ENCODE assay signal across 8 cellular contexts in the genomic region with DNA sequence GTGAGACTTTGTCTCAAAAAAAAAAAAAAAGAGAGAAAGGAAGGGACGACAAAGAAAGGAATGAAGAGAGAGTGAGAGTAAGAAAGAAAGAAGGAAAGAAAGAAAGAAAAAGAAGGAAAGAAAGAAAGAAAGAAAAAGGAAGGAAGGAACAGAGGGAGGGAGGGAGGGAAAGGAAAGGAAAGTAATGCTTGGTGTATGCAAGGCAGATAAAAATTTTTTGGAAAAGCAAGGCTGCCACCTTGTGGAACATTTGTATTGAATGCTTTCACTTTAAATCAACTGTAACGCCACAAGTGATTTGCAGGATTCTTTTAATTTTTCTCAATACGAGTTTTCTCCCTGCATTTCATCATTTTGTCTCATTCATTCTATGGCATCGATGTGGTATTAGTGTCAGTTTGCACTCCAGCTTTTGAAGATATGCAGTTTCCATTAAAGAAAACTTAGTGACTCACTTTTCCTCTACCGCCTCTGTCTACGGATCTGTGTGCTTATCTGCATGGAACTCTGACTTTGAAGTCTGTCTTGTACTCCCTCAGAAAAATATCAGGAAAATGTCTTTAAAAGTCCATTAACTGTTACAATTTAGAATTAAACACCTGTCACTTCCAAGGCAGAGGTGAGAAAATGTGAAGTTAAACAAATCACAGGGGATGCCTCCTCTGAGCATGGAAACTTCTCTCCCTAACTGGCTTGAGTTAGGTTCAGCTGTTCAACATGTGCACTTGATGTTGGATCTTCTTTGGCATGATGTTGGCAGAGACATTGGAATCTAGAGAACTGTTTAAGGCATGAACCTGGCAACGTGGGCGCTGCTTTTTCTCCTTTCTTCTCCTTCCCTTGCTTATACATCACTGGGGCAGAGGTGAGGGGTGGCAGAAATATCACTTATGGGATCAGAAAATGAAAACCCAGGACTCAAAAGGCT. TPM values are rescaled to one million over a fixed set of nuclear protein-coding genes. Genes with fewer than 3 reads are reported as not detected.
A peak's percentile ranks its signal among the peaks of the same experiment; 100 is the strongest.
DNase-seq lines count a peak whose midpoint lies in the region; ATAC-seq, FAIRE-seq and TF ChIP-seq lines count a peak whose summit lies in the region.

No MANE protein-coding gene starts in this region.

- peaks cover 8% of the 10 kb centered on the region for H3K4me1 Mint-ChIP-seq in activated naive CD4-positive, alpha-beta T cell treated with anti-CD3 and anti-CD28 coated beads for 36 hours (ENCODE audit: low read depth)

- H3K9me3 ChIP-seq in pancreas, result no peaks in the 10 kb centered on the region

- peak; percentile 32 for FAIRE-seq in pancreas (lab: Jason Lieb, UNC)

- H3K9me3 Mint-ChIP-seq in activated naive CD4-positive, alpha-beta T cell treated with anti-CD3 and anti-CD28 coated beads for 36 hours, result no peaks in the 10 kb centered on the region

- H3K27me3 ChIP-seq in pancreas, result no peaks in the 10 kb centered on the region

- H3K27me3 Mint-ChIP-seq in activated naive CD4-positive, alpha-beta T cell treated with anti-CD3 and anti-CD28 coated beads for 36 hours (ENCODE audit: low read depth), result no peaks in the 10 kb centered on the region

- 13 to 15% methylated on average over 8 of the region's 8 CpGs for WGBS in pancreas, 2 donors

- no peak overlapping the region for H3K27ac Mint-ChIP-seq in activated naive CD4-positive, alpha-beta T cell treated with anti-CD3 and anti-CD28 coated beads for 36 hours

- no peak overlapping the region for H3K27ac ChIP-seq in pancreas

- peak; percentile 12 to 46 (median 41) for TF ChIP-seq CTCF in pancreas (IDR thresholded peaks at IDR 0.05)

- intact Hi-C loops in activated naive CD4-positive, alpha-beta T cell treated with anti-CD3 and anti-CD28 coated beads for 36 hours (cut with micrococcal nuclease), result loop anchor here (1.0 to 10.0 kb wide), 6 partner anchors 142 to 984 kb away; a partner anchor contains a TSS
- intact Hi-C loops in pancreas (cut with DNase I), result loop anchor here in 1 of 3 donors (5.0 kb wide), 1 partner anchor 367 kb away; no protein-coding TSS in a partner anchor

- ATAC-seq in pancreas (peak; percentile 64 to 80 (median 78)), HG02571 (IDR thresholded peaks at IDR 0.05; ENCODE audit: unreplicated experiment) (no peak), GM19463 (IDR thresholded peaks at IDR 0.05; ENCODE audit: unreplicated experiment) (no peak)

- peak; percentile 81 for DNase-seq in EH (ENCODE audit: low read depth)
- peak; percentile 22 for DNase-seq in HS-5 (ENCODE audit: low read depth)
- peak; percentile 72 for DNase-seq in NOMO-1 treated with DMSO at 0.1 percent for 48 hours (lab: John Stamatoyannopoulos, UW; ENCODE audit: unreplicated experiment)
- peak; percentile 71 for DNase-seq in activated naive CD4-positive, alpha-beta T cell treated with anti-CD3 and anti-CD28 coated beads for 36 hours
- peak; percentile 28 for DNase-seq in germinal center (ENCODE audit: low spot score)
- peak in 3 of 6 donors; percentile 31 to 47 (median 41) for DNase-seq in pancreas

- H3K36me3 ChIP-seq in pancreas, result no peaks in the 10 kb centered on the region

- peaks cover 0 to 5% (median 0%) of the 10 kb centered on the region in 3 donors for H3K4me1 ChIP-seq in pancreas

- CTCF ChIA-PET in activated naive CD4-positive, alpha-beta T cell treated with anti-CD3 and anti-CD28 coated beads for 36 hours (lab: Charles Lee), result interaction anchor here (0.8 to 11.9 kb wide), 13 partner anchors 15 to 302 kb away, joined by 3 to 223 read pairs (median 4); a partner anchor contains a TSS

- no peaks in the 10 kb centered on the region for H3K36me3 Mint-ChIP-seq in activated naive CD4-positive, alpha-beta T cell treated with anti-CD3 and anti-CD28 coated beads for 36 hours (ENCODE audit: low read depth)

- peak overlapping the region; percentile 37 for H3K4me3 Mint-ChIP-seq in activated naive CD4-positive, alpha-beta T cell treated with anti-CD3 and anti-CD28 coated beads for 36 hours

- no peak overlapping the region for H3K4me3 ChIP-seq in pancreas

RNA-seq across cellular contexts. Expression of a gene that starts 20.0 kb away (rescaled TPM):
- total RNA-seq in activated naive CD4-positive, alpha-beta T cell treated with anti-CD3 and anti-CD28 coated beads for 36 hours, result 10 to 100 TPM; 48.0 to 50.7 TPM
- 10 to 100 TPM; 11.0 to 30.1 (median 16.8) TPM for total RNA-seq in pancreas
- 1 to 10 TPM; 4.6 to 9.4 TPM for polyA plus RNA-seq in pancreas

Comparison
In these comparisons a context has a peak if more than half of its experiments do, and no peak if none do; other contexts are left out.
1. ATAC-seq: peak in pancreas (4 of 4); none in HG02571 (single experiment) and GM19463 (single experiment).